1 cellular context compared by ENCODE assay signal in genomic region chr9:124941689-124942561, GRCh38.
A peak's percentile ranks its signal among the peaks of the same experiment; 100 is the strongest.
TF ChIP-seq lines count a peak whose summit lies in the region.

No MANE protein-coding gene starts in this region.

TF ChIP-seq in HepG2, 621 proteins besides CTCF, POLR2A, EP300 and RAD21 (continued from another document and continues in another):
- no peak for TF ChIP-seq ZBTB33 (CRISPR knock-in tag; IDR thresholded peaks at IDR 0.05)
- TF ChIP-seq HDAC2 (CRISPR knock-in tag; IDR thresholded peaks at IDR 0.05), result peak; percentile 6; the same call in 1 of the 2 replicates
- no peak for TF ChIP-seq NBN (conservative IDR thresholded peaks at IDR 0.05)
- 0 out of 4 replicates have a peak, but pooled peaks of 1 of the 2 experiments have one; percentile 24 for TF ChIP-seq NR2F1 (CRISPR knock-in tag; IDR thresholded peaks at IDR 0.05)
- TF ChIP-seq ZNF136 (CRISPR knock-in tag; IDR thresholded peaks at IDR 0.05; ENCODE audit: low read depth), result no peak
- TF ChIP-seq HNF4G (IDR thresholded peaks at IDR 0.05; ENCODE audit: borderline replicate concordance, low read depth, low read length), result no peak
- no peak for TF ChIP-seq HNF4G (CRISPR knock-in tag; IDR thresholded peaks at IDR 0.05; ENCODE audit: borderline replicate concordance, low read depth)
- TF ChIP-seq, protein P1, sequence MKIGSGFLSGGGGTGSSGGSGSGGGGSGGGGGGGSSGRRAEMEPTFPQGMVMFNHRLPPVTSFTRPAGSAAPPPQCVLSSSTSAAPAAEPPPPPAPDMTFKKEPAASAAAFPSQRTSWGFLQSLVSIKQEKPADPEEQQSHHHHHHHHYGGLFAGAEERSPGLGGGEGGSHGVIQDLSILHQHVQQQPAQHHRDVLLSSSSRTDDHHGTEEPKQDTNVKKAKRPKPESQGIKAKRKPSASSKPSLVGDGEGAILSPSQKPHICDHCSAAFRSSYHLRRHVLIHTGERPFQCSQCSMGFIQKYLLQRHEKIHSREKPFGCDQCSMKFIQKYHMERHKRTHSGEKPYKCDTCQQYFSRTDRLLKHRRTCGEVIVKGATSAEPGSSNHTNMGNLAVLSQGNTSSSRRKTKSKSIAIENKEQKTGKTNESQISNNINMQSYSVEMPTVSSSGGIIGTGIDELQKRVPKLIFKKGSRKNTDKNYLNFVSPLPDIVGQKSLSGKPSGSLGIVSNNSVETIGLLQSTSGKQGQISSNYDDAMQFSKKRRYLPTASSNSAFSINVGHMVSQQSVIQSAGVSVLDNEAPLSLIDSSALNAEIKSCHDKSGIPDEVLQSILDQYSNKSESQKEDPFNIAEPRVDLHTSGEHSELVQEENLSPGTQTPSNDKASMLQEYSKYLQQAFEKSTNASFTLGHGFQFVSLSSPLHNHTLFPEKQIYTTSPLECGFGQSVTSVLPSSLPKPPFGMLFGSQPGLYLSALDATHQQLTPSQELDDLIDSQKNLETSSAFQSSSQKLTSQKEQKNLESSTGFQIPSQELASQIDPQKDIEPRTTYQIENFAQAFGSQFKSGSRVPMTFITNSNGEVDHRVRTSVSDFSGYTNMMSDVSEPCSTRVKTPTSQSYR (CRISPR knock-in tag; IDR thresholded peaks at IDR 0.05; ENCODE audit: borderline replicate concordance), result no peak
- TF ChIP-seq ZNF547 (CRISPR knock-in tag; IDR thresholded peaks at IDR 0.05), result no peak
- TF ChIP-seq RARA (CRISPR knock-in tag; IDR thresholded peaks at IDR 0.05), result no peak
- TF ChIP-seq, protein P2, sequence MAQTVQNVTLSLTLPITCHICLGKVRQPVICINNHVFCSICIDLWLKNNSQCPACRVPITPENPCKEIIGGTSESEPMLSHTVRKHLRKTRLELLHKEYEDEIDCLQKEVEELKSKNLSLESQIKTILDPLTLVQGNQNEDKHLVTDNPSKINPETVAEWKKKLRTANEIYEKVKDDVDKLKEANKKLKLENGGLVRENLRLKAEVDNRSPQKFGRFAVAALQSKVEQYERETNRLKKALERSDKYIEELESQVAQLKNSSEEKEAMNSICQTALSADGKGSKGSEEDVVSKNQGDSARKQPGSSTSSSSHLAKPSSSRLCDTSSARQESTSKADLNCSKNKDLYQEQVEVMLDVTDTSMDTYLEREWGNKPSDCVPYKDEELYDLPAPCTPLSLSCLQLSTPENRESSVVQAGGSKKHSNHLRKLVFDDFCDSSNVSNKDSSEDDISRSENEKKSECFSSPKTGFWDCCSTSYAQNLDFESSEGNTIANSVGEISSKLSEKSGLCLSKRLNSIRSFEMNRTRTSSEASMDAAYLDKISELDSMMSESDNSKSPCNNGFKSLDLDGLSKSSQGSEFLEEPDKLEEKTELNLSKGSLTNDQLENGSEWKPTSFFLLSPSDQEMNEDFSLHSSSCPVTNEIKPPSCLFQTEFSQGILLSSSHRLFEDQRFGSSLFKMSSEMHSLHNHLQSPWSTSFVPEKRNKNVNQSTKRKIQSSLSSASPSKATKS (CRISPR knock-in tag; IDR thresholded peaks at IDR 0.05), result no peak
- TF ChIP-seq ZNF33A (CRISPR knock-in tag; IDR thresholded peaks at IDR 0.05; ENCODE audit: borderline replicate concordance), result 0 out of 2 replicates have a peak, but pooled peaks have one; percentile 16
- no peak for TF ChIP-seq JUNB (CRISPR knock-in tag; IDR thresholded peaks at IDR 0.05; ENCODE audit: borderline replicate concordance)
- no peak for TF ChIP-seq ATAD3A (CRISPR knock-in tag; IDR thresholded peaks at IDR 0.05)
- TF ChIP-seq ZBTB8A (CRISPR knock-in tag; IDR thresholded peaks at IDR 0.05; ENCODE audit: borderline replicate concordance, low read depth), result 0 out of 2 replicates have a peak, but pooled peaks have one; percentile 83
- TF ChIP-seq, protein P3, sequence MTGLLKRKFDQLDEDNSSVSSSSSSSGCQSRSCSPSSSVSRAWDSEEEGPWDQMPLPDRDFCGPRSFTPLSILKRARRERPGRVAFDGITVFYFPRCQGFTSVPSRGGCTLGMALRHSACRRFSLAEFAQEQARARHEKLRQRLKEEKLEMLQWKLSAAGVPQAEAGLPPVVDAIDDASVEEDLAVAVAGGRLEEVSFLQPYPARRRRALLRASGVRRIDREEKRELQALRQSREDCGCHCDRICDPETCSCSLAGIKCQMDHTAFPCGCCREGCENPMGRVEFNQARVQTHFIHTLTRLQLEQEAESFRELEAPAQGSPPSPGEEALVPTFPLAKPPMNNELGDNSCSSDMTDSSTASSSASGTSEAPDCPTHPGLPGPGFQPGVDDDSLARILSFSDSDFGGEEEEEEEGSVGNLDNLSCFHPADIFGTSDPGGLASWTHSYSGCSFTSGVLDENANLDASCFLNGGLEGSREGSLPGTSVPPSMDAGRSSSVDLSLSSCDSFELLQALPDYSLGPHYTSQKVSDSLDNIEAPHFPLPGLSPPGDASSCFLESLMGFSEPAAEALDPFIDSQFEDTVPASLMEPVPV (CRISPR knock-in tag; IDR thresholded peaks at IDR 0.05), result no peak
- TF ChIP-seq RBFOX2 (IDR thresholded peaks at IDR 0.05; ENCODE audit: low read depth, low read length), result no peak
- TF ChIP-seq ZNF24 (IDR thresholded peaks at IDR 0.05), result no peak
- peak; percentile 11; the same call in 1 of the 2 replicates for TF ChIP-seq CREM (IDR thresholded peaks at IDR 0.05)
- TF ChIP-seq CREM (CRISPR knock-in tag; IDR thresholded peaks at IDR 0.05), result no peak
- TF ChIP-seq ZNF562 (CRISPR knock-in tag; IDR thresholded peaks at IDR 0.05; ENCODE audit: borderline replicate concordance), result no peak
- peak; percentile 55; the same call in 1 of the 2 replicates for TF ChIP-seq FLYWCH1 (CRISPR knock-in tag; IDR thresholded peaks at IDR 0.05)
- TF ChIP-seq, protein P4, sequence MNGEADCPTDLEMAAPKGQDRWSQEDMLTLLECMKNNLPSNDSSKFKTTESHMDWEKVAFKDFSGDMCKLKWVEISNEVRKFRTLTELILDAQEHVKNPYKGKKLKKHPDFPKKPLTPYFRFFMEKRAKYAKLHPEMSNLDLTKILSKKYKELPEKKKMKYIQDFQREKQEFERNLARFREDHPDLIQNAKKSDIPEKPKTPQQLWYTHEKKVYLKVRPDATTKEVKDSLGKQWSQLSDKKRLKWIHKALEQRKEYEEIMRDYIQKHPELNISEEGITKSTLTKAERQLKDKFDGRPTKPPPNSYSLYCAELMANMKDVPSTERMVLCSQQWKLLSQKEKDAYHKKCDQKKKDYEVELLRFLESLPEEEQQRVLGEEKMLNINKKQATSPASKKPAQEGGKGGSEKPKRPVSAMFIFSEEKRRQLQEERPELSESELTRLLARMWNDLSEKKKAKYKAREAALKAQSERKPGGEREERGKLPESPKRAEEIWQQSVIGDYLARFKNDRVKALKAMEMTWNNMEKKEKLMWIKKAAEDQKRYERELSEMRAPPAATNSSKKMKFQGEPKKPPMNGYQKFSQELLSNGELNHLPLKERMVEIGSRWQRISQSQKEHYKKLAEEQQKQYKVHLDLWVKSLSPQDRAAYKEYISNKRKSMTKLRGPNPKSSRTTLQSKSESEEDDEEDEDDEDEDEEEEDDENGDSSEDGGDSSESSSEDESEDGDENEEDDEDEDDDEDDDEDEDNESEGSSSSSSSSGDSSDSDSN (CRISPR knock-in tag; IDR thresholded peaks at IDR 0.05), result no peak
- no peak for TF ChIP-seq NFAT5 (CRISPR knock-in tag; IDR thresholded peaks at IDR 0.05)
- no peak for TF ChIP-seq ZFAT (CRISPR knock-in tag; conservative IDR thresholded peaks at IDR 0.05)
- no peak for TF ChIP-seq ZNF10 (CRISPR knock-in tag; IDR thresholded peaks at IDR 0.05; ENCODE audit: borderline replicate concordance, low read depth)
- TF ChIP-seq ZMAT3 (CRISPR knock-in tag; conservative IDR thresholded peaks at IDR 0.05), result 0 out of 2 replicates have a peak, but pooled peaks have one; percentile 16
- no peak for TF ChIP-seq ZNF713 (CRISPR knock-in tag; IDR thresholded peaks at IDR 0.05)
- TF ChIP-seq ZNF121 (CRISPR knock-in tag; IDR thresholded peaks at IDR 0.05), result 0 out of 2 replicates have a peak, but pooled peaks have one; percentile 58
- no peak for TF ChIP-seq CHD4 (IDR thresholded peaks at IDR 0.05; ENCODE audit: borderline replicate concordance, low read length)
- peak; percentile 6; the same call in 1 of the 2 replicates for TF ChIP-seq NR2F6 (IDR thresholded peaks at IDR 0.05)
- TF ChIP-seq NR2F6 (CRISPR knock-in tag; IDR thresholded peaks at IDR 0.05), result no peak
- no peak for TF ChIP-seq CBFB (CRISPR knock-in tag; IDR thresholded peaks at IDR 0.05)
- peak; percentile 55 for TF ChIP-seq ZEB1 (IDR thresholded peaks at IDR 0.05; ENCODE audit: insufficient replicate concordance, low read depth)
- no peak for TF ChIP-seq KLF6 (CRISPR knock-in tag; IDR thresholded peaks at IDR 0.05)
- no peak for TF ChIP-seq ZKSCAN8 (CRISPR knock-in tag; IDR thresholded peaks at IDR 0.05; ENCODE audit: borderline replicate concordance)
